1 cellular context compared by ENCODE assay signal in genomic region chr19:35623327-35624010, GRCh38.
TF ChIP-seq lines count a peak whose summit lies in the region.

No MANE protein-coding gene starts in this region.

TF ChIP-seq in HCT116, 20 proteins besides CTCF, POLR2A, EP300 and RAD21:
- TF ChIP-seq ZFX (IDR thresholded peaks at IDR 0.05) (no peak), SP1 (IDR thresholded peaks at IDR 0.05; ENCODE audit: low read depth) (no peak), ELF1 (IDR thresholded peaks at IDR 0.05; ENCODE audit: borderline replicate concordance, low read depth) (no peak), CBX3 (IDR thresholded peaks at IDR 0.05; ENCODE audit: low read depth) (no peak), SIN3A (IDR thresholded peaks at IDR 0.05; ENCODE audit: low read depth) (no peak), ZBTB33 (IDR thresholded peaks at IDR 0.05; ENCODE audit: extremely low read depth, insufficient replicate concordance, low read length) (no peak), ZNF274 (IDR thresholded peaks at IDR 0.05; ENCODE audit: low read depth, low read length) (no peak), REST (IDR thresholded peaks at IDR 0.05; ENCODE audit: low read depth) (no peak), TCF7L2 (IDR thresholded peaks at IDR 0.05; ENCODE audit: borderline replicate concordance, extremely low read depth, insufficient read depth, insufficient read length) (no peak)
